Comparison of ENCODE assay signal across 21 cellular contexts in genomic region chr15:43316007-43316968, GRCh38. TPM values are rescaled to one million over a fixed set of nuclear protein-coding genes. Genes with fewer than 3 reads are reported as not detected.
"Had no signal": no experiment of that assay in that cellular context is flagged by ENCODE, and none has a peak within 500 bp of the region (broad histone marks: within the 10 kb centered on the region; RNA-seq: fewer than 3 reads in every experiment).

No MANE protein-coding gene starts in this region.

- ATAC-seq: foreskin keratinocyte; left colon; naive thymus-derived CD4-positive, alpha-beta T cell; pancreas; stimulated activated naive B cell treated with anti-CD40 and anti-IgM and Interleukin-4, amounts not matched to agents 10 μg/mL and 1 μg/mL and 100 μg/mL, for 72 hours had no signal

- H3K4me1 ChIP-seq: foreskin keratinocyte, pancreas, tibial nerve had no signal

- DNase-seq: activated CD4-positive, alpha-beta T cell treated with anti-CD3 and anti-CD28 coated beads, Interleukin-2, amount 10 ng/mL, durations not matched to agents 7 days and 5 days; activated CD8-positive, alpha-beta memory T cell treated with anti-CD3 and anti-CD28 coated beads for 24 hours; aorta; dermis blood vessel endothelial cell; foreskin keratinocyte; head of caudate nucleus; left colon; naive thymus-derived CD4-positive, alpha-beta T cell; pancreas; stimulated activated CD4-positive, alpha-beta T cell treated with anti-CD3 and anti-CD28 coated beads, Interleukin-4, amount 100 ng/mL, for 1 hour; stimulated activated naive B cell treated with anti-CD40 and anti-IgM and Interleukin-4, amounts not matched to agents 10 μg/mL and 1 μg/mL and 100 μg/mL, for 72 hours; SW 1271 had no signal

- H3K9me3 ChIP-seq: pancreas, tibial nerve had no signal

- H3K4me3 ChIP-seq: pancreas, tibial nerve had no signal

- H3K27ac ChIP-seq: foreskin keratinocyte, pancreas had no signal

- H3K36me3 ChIP-seq: pancreas, tibial nerve had no signal

- FAIRE-seq: pancreas had no signal

RNA-seq across cellular contexts. Expression of gene TGM7, which starts 14.2 kb away (rescaled TPM):
- total RNA-seq: activated CD4-positive, alpha-beta T cell treated with anti-CD3 and anti-CD28 coated beads, Interleukin-2, amount 10 ng/mL, durations not matched to agents 7 days and 5 days; activated T-helper 1 cell treated with anti-CD3 and anti-CD28 coated beads, Interleukin-12 subunit alpha, Interleukin-12 subunit beta, Interleukin-2, Interleukin-4 antibody, amounts not matched to agents 30 ng/mL and 10 ng/mL and 1 ng/mL, durations not matched to agents 14 hours and 24 hours and 36 hours; aorta; cerebellum; dermis blood vessel endothelial cell; epithelial cell of proximal tubule; foreskin keratinocyte; left colon; lung microvascular endothelial cell; mononuclear cell; naive thymus-derived CD4-positive, alpha-beta T cell; pancreas; skeletal muscle tissue; subcutaneous adipose tissue; T-helper 2 cell treated with Interferon-gamma antibody and Interleukin-4, amounts not matched to agents 100 ng/mL and 5 ng/mL, for 36 hours; tibial nerve had no signal
- polyA plus RNA-seq: aorta; foreskin keratinocyte; naive thymus-derived CD4-positive, alpha-beta T cell; pancreas had no signal

RNA-seq across cellular contexts. Expression of gene TGM5, which starts 49.6 kb away (rescaled TPM):
- total RNA-seq: activated CD4-positive, alpha-beta T cell treated with anti-CD3 and anti-CD28 coated beads, Interleukin-2, amount 10 ng/mL, durations not matched to agents 7 days and 5 days; activated T-helper 1 cell treated with anti-CD3 and anti-CD28 coated beads, Interleukin-12 subunit alpha, Interleukin-12 subunit beta, Interleukin-2, Interleukin-4 antibody, amounts not matched to agents 30 ng/mL and 10 ng/mL and 1 ng/mL, durations not matched to agents 14 hours and 24 hours and 36 hours; cerebellum; dermis blood vessel endothelial cell; foreskin keratinocyte; left colon; lung microvascular endothelial cell; mononuclear cell; pancreas; skeletal muscle tissue; tibial nerve had no signal
- polyA plus RNA-seq: aorta; foreskin keratinocyte; naive thymus-derived CD4-positive, alpha-beta T cell; pancreas had no signal
